In the genomic region with DNA sequence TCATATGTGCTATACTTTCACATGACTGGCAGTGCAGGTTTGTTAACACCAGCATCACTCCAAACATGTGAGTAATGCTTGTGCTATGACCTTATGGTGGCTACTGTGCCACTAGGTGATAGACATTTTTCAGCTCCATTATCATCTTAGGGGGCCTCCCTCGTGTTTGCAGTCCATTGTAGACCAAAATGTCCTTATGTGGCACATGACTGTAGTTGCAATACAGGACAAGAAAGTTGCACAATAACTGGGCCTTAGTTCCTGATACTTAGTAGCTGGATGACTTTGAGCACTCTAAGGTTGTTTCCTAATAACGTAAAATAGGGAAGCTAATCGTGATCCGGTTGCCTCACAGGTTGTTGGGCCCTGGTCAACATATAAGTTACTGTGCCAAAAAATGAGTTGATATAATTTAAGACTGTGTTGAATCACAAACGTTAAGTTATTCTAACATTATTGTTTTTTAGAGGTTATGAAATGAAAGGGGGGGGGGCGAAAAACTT, we compare ENCODE assay signal across 8 cellular contexts. TPM values are rescaled to one million over a fixed set of nuclear protein-coding genes. Genes with fewer than 3 reads are reported as not detected.
DNase-seq lines count a peak whose midpoint lies in the region; ATAC-seq, FAIRE-seq and TF ChIP-seq lines count a peak whose summit lies in the region.

No MANE protein-coding gene starts in this region.

- TSS peak; percentile 60 for BruUV-seq in HCT116 (replicated peaks; lab: Mats Ljungman, UMichigan)

- no peak; the same call in 1 of the 2 replicates for TF ChIP-seq RAD21 in HCT116 (IDR thresholded peaks at IDR 0.05; ENCODE audit: low read depth)

- POLR2A ChIA-PET in HCT116 (lab: Charles Lee) (interaction anchor here (0.6 kb wide), 1 partner anchor 26 kb away, joined by 3 read pairs; no protein-coding TSS in a partner anchor), RWPE1 (lab: Yijun Ruan, JAX; ENCODE audit: low non-redundant PET) (no interaction called here)

- peaks cover 33% of the 10 kb centered on the region for H3K79me2 ChIP-seq in HCT116 (ENCODE audit: insufficient read depth, low read length)

- TF ChIP-seq POLR2A in HCT116 (IDR thresholded peaks at IDR 0.05; ENCODE audit: borderline replicate concordance, extremely low read depth, insufficient read depth, insufficient read length), result no peak

- H3K9me3 ChIP-seq in HCT116 (ENCODE audit: control insufficient read depth in 1 of 2, insufficient read depth in 1 of 2, low read depth in 1 of 2, low read length in 2 of 2) (no peaks in the 10 kb centered on the region), muscle layer of colon (ENCODE audit: low read length) (no peaks in the 10 kb centered on the region)

- peak overlapping the region; percentile 80; the same call in 1 of the 2 replicates for H3K9ac ChIP-seq in HCT116 (ENCODE audit: low read length)
- H3K9ac ChIP-seq in muscle layer of colon (ENCODE audit: low read length), result peak overlapping the region; percentile 30

- CTCF ChIA-PET in HCT116 (lab: Charles Lee), result no interaction called here
- CTCF ChIA-PET in RWPE1 (lab: Yijun Ruan, JAX), result interaction anchor here (0.6 to 1.6 kb wide), 4 partner anchors 18 to 254 kb away, joined by 3 to 8 read pairs (median 3); no protein-coding TSS in a partner anchor

- no peaks in the 10 kb centered on the region for H3K36me3 Mint-ChIP-seq in effector memory CD8-positive, alpha-beta T cell (ENCODE audit: insufficient read depth)

- H3K4me2 ChIP-seq in HCT116 (ENCODE audit: low read length), result peak overlapping the region; percentile 79

- peak overlapping the region; percentile 76 to 79 for H3K4me3 ChIP-seq in HCT116 (replicated peaks in 1 of 2; ENCODE audit: low read depth in 1 of 2, low read length in 2 of 2)
- H3K4me3 ChIP-seq in muscle layer of colon (ENCODE audit: low read depth in 1 of 2, low read length in 2 of 2), result peak overlapping the region; percentile 84 to 96

- H3K36me3 ChIP-seq in HCT116 (ENCODE audit: control insufficient read depth in 1 of 2, insufficient read depth in 2 of 2, low read length in 2 of 2), result 0 out of 4 replicates have a peak, but pooled peaks cover 0 to 2% of the 10 kb centered on the region in 2 experiments
- H3K36me3 ChIP-seq in muscle layer of colon (ENCODE audit: insufficient read depth, low read length), result no peaks in the 10 kb centered on the region

- no peak for TF ChIP-seq CTCF in HCT116 (IDR thresholded peaks at IDR 0.05 in 2 of 3, conservative IDR thresholded peaks at IDR 0.05 in 1 of 3; ENCODE audit: borderline replicate concordance in 1 of 3, insufficient read depth in 1 of 3, low read depth in 2 of 3, low read length in 2 of 3)
- TF ChIP-seq CTCF in RWPE1 (conservative IDR thresholded peaks at IDR 0.05; ENCODE audit: low read depth), result no peak

- DNase-seq in HCT116 (ENCODE audit: low read depth, low spot score) (no peak), RWPE1 (ENCODE audit: low spot score) (no peak), HTR-8/SVneo (ENCODE audit: insufficient read length, low spot score) (no peak), NCI-H2081 treated with DMSO at 0.1 percent for 48 hours (lab: John Stamatoyannopoulos, UW) (no peak)
- DNase-seq in effector memory CD8-positive, alpha-beta T cell, result peak in 1 of 3 experiments; percentile 9

- H3K4me1 Mint-ChIP-seq in effector memory CD8-positive, alpha-beta T cell (ENCODE audit: low read depth in 2 of 2), result peaks cover 21 to 25% of the 10 kb centered on the region in 2 donors

- ATAC-seq in HCT116, result no peak
- no peak for ATAC-seq in effector memory CD8-positive, alpha-beta T cell (replicated peaks)
- ATAC-seq in HG02588 (IDR thresholded peaks at IDR 0.05; ENCODE audit: unreplicated experiment), result no peak
- no peak for ATAC-seq in GM21381 (IDR thresholded peaks at IDR 0.05; ENCODE audit: unreplicated experiment)

- intact Hi-C loops in HCT116 (cut with micrococcal nuclease), result no loop called here

- H2AFZ ChIP-seq in HCT116 (ENCODE audit: low read depth, low read length, poor library complexity, severe bottlenecking), result peak overlapping the region; percentile 69

- peak overlapping the region; percentile 68 to 94 for H3K27ac Mint-ChIP-seq in effector memory CD8-positive, alpha-beta T cell

- H4K20me1 ChIP-seq in HCT116 (ENCODE audit: insufficient read depth), result no peaks in the 10 kb centered on the region

- H3K4me3 Mint-ChIP-seq in effector memory CD8-positive, alpha-beta T cell, result peak overlapping the region; percentile 89 to 97

- H3K9me2 ChIP-seq in HCT116 (ENCODE audit: insufficient read depth), result no peaks in the 10 kb centered on the region

- no peaks in the 10 kb centered on the region for H3K9me3 Mint-ChIP-seq in effector memory CD8-positive, alpha-beta T cell

- H3K27me3 Mint-ChIP-seq in effector memory CD8-positive, alpha-beta T cell, result peaks cover 6 to 15% of the 10 kb centered on the region in 2 donors

- no peaks in the 10 kb centered on the region for H3K27me3 ChIP-seq in HCT116 (ENCODE audit: insufficient read depth, low read length)
- H3K27me3 ChIP-seq in muscle layer of colon (ENCODE audit: control insufficient read depth in 1 of 2, insufficient read depth in 2 of 2, low read length in 2 of 2), result no peaks in the 10 kb centered on the region

- peaks cover 6 to 51% of the 10 kb centered on the region in 2 experiments; a peak in 3 of 4 replicates for H3K4me1 ChIP-seq in HCT116 (ENCODE audit: control insufficient read depth in 1 of 2, insufficient read depth in 2 of 2, low read length in 2 of 2)
- H3K4me1 ChIP-seq in muscle layer of colon (ENCODE audit: insufficient read depth, low read length), result peaks cover 27% of the 10 kb centered on the region

- H3K27ac ChIP-seq in HCT116 (ENCODE audit: low read depth, low read length), result peak overlapping the region; percentile 84; the same call in 1 of the 2 replicates
- H3K27ac ChIP-seq in RWPE1, result peak overlapping the region; percentile 83
- H3K27ac ChIP-seq in muscle layer of colon (ENCODE audit: low read depth, low read length), result peak overlapping the region; percentile 88

- FAIRE-seq in HTR-8/SVneo (lab: Jason Lieb, UNC), result no peak

- RAD21 ChIA-PET in HCT116 (lab: Charles Lee; ENCODE audit: low non-redundant PET in 1 of 2, low total read pairs in 2 of 2, uncharacterized antibody in 2 of 2, unreplicated experiment in 2 of 2), result interaction anchor here (0.6 kb wide), 2 partner anchors 32 to 418 kb away, joined by 4 to 7 read pairs; no protein-coding TSS in a partner anchor

TF ChIP-seq in HCT116, 20 proteins besides CTCF, POLR2A, EP300 and RAD21:
- TF ChIP-seq, protein P1, sequence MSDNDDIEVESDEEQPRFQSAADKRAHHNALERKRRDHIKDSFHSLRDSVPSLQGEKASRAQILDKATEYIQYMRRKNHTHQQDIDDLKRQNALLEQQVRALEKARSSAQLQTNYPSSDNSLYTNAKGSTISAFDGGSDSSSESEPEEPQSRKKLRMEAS (IDR thresholded peaks at IDR 0.05), result 0 out of 2 replicates have a peak, but pooled peaks have one; percentile 30
- TF ChIP-seq, protein P2, sequence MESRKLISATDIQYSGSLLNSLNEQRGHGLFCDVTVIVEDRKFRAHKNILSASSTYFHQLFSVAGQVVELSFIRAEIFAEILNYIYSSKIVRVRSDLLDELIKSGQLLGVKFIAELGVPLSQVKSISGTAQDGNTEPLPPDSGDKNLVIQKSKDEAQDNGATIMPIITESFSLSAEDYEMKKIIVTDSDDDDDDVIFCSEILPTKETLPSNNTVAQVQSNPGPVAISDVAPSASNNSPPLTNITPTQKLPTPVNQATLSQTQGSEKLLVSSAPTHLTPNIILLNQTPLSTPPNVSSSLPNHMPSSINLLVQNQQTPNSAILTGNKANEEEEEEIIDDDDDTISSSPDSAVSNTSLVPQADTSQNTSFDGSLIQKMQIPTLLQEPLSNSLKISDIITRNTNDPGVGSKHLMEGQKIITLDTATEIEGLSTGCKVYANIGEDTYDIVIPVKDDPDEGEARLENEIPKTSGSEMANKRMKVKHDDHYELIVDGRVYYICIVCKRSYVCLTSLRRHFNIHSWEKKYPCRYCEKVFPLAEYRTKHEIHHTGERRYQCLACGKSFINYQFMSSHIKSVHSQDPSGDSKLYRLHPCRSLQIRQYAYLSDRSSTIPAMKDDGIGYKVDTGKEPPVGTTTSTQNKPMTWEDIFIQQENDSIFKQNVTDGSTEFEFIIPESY (IDR thresholded peaks at IDR 0.05; ENCODE audit: extremely low read depth, insufficient replicate concordance, low read length), result no peak
- TF ChIP-seq EGR1 (IDR thresholded peaks at IDR 0.05; ENCODE audit: low read depth), result no peak
- no peak for TF ChIP-seq EZH2phosphoT487 (IDR thresholded peaks at IDR 0.05; ENCODE audit: borderline replicate concordance)
- no peak for TF ChIP-seq TCF7L2 (IDR thresholded peaks at IDR 0.05; ENCODE audit: borderline replicate concordance, extremely low read depth, insufficient read depth, insufficient read length)
- TF ChIP-seq CEBPB (IDR thresholded peaks at IDR 0.05; ENCODE audit: low read depth), result peak; percentile 56; the same call in 1 of the 2 replicates

RNA-seq across cellular contexts. Expression of a gene that starts 0.5 kb away (rescaled TPM):
- total RNA-seq in HCT116 (2021; ENCODE audit: unreplicated experiment), result 42.2 TPM
- 11.7 and 11.8 TPM in 2 replicates for polyA plus RNA-seq in HCT116 (2012)
